In genomic region chr1:3451994-3452865, GRCh38 we compare ENCODE assay signal across 14 cellular contexts. TPM values are rescaled to one million over a fixed set of nuclear protein-coding genes. Genes with fewer than 3 reads are reported as not detected.
DNase-seq lines count a peak whose midpoint lies in the region; ATAC-seq, FAIRE-seq and TF ChIP-seq lines count a peak whose summit lies in the region.
"Had no signal": no experiment of that assay in that cellular context is flagged by ENCODE, and none has a peak within 500 bp of the region (broad histone marks: within the 10 kb centered on the region; RNA-seq: fewer than 3 reads in every experiment).

No MANE protein-coding gene starts in this region.

- DNase-seq in Right ventricle myocardium superior, result peak; percentile 30
- no peak for DNase-seq in left ventricle myocardium superior
- DNase-seq in H1 (ENCODE audit: low read depth in 1 of 2, low spot score in 2 of 2), result no peak
- no peak for DNase-seq in activated naive CD4-positive, alpha-beta T cell treated with Interleukin-2 at 50 U/mL for 16 hours
- DNase-seq in SHP77 (lab: John Stamatoyannopoulos, UW), result no peak
- DNase-seq: NCI-H524 treated with DMSO at 0.1 percent for 48 hours, SHP77 treated with DMSO at 0.1 percent for 48 hours had no signal

- H2AFZ ChIP-seq in H1 (ENCODE audit: low read length), result no peak overlapping the region
- no peak overlapping the region for H2AFZ ChIP-seq in neural cell (ENCODE audit: low read depth, low read length)

- 88% methylated on average over 17 of the region's 23 CpGs; no CpG with 5 or more reads in 1 of the 2 experiments for WGBS in H1 (ENCODE audit: extremely low coverage in 1 of 2, insufficient coverage in 1 of 2, insufficient read length in 1 of 2, insufficient replicate concordance in 2 of 2, low coverage in 1 of 2, low lambda C conversion rate in 2 of 2, missing lambda C conversion rate in 1 of 2), 2 experiments

- TF ChIP-seq CTCF in H1 (IDR thresholded peaks at IDR 0.05; ENCODE audit: control extremely low read depth in 1 of 3, insufficient read depth in 1 of 3, low read depth in 1 of 3, low read length in 3 of 3) (no peak), neural cell (IDR thresholded peaks at IDR 0.05; ENCODE audit: poor library complexity, severe bottlenecking) (no peak)

- H2AK5ac ChIP-seq in H1 (ENCODE audit: low read depth, low read length), result no peak overlapping the region

- H4K8ac ChIP-seq in H1 (ENCODE audit: extremely low read depth, insufficient read depth, low read length), result peak overlapping the region; percentile 8; the same call in 1 of the 2 replicates

- H3K9me2 ChIP-seq in neural cell (ENCODE audit: insufficient read depth, low read length), result no peaks in the 10 kb centered on the region

- no peak overlapping the region for H3K23ac ChIP-seq in H1 (ENCODE audit: insufficient read length)

- H2BK5ac ChIP-seq in H1 (ENCODE audit: low read depth, low read length), result no peak overlapping the region

- H3K4ac ChIP-seq in H1 (replicated peaks; ENCODE audit: insufficient read length, low read depth, low read length), result no peak overlapping the region

- CTCF ChIA-PET in H1 (lab: Charles Lee; ENCODE audit: partially characterized antibody), result interaction anchor here (0.6 to 3.7 kb wide), 68 partner anchors 9 to 1142 kb away, joined by 3 to 59 read pairs (median 4); partner anchors contain the start of genes MEGF6 and TPRG1L

- H3K4me3 ChIP-seq in H1 (ENCODE audit: extremely low read depth in 1 of 4, insufficient read depth in 2 of 4, low read depth in 3 of 4, low read length in 4 of 4) (no peak overlapping the region), neural cell (ENCODE audit: low read length) (no peak overlapping the region), subcutaneous abdominal adipose tissue (ENCODE audit: low read depth in 1 of 5, low read length in 5 of 5) (no peak overlapping the region)
- H3K4me3 ChIP-seq: Peyer's patch had no signal

- H2BK20ac ChIP-seq in H1 (ENCODE audit: low read length), result no peak overlapping the region

- H3K36me3 ChIP-seq in H1 (ENCODE audit: control insufficient read depth in 2 of 4, insufficient read depth in 4 of 4, low read length in 3 of 4) (no peaks in the 10 kb centered on the region), neural cell (ENCODE audit: insufficient read depth, low read length) (no peaks in the 10 kb centered on the region), subcutaneous abdominal adipose tissue (ENCODE audit: control insufficient read depth in 5 of 5, insufficient read depth in 5 of 5, low read length in 5 of 5) (no peaks in the 10 kb centered on the region)
- H3K36me3 ChIP-seq: BE2C, Peyer's patch had no signal

- POLR2A ChIA-PET in H1 (lab: Charles Lee; ENCODE audit: partially characterized antibody), result interaction anchor here (0.6 to 4.1 kb wide), 8 partner anchors 11 to 448 kb away, joined by 3 to 26 read pairs (median 4); partner anchors contain the start of gene C1orf174

- no peak overlapping the region for H3K27ac ChIP-seq in H1 (ENCODE audit: low read depth, low read length)
- no peak overlapping the region for H3K27ac ChIP-seq in neural cell (ENCODE audit: low read length)
- no peak overlapping the region for H3K27ac ChIP-seq in subcutaneous abdominal adipose tissue (ENCODE audit: low read depth, low read length)
- H3K27ac ChIP-seq: KMS-11, Peyer's patch had no signal

- H3K79me1 ChIP-seq in H1 (ENCODE audit: low read depth, low read length), result no peaks in the 10 kb centered on the region; the same call in 1 of the 2 replicates

- H3K23me2 ChIP-seq in H1 (ENCODE audit: low read depth, low read length), result peaks cover 3% of the 10 kb centered on the region; the same call in 1 of the 2 replicates

- TF ChIP-seq RAD21 in H1 (IDR thresholded peaks at IDR 0.05 in 1 of 2, conservative IDR thresholded peaks at IDR 0.05 in 1 of 2; ENCODE audit: low read depth in 2 of 2, low read length in 2 of 2), result no peak
- TF ChIP-seq RAD21 in neural cell (conservative IDR thresholded peaks at IDR 0.05), result no peak

- H2BK12ac ChIP-seq in H1 (ENCODE audit: low read depth, low read length), result peak overlapping the region; percentile 27; the same call in 1 of the 2 replicates

- H3K4me2 ChIP-seq in H1 (ENCODE audit: insufficient read depth in 1 of 2, low read depth in 2 of 2, low read length in 2 of 2), result no peak overlapping the region
- no peak overlapping the region for H3K4me2 ChIP-seq in neural cell (ENCODE audit: low read length)
- H3K4me2 ChIP-seq: KMS-11 had no signal

- no peak overlapping the region for H4K5ac ChIP-seq in H1 (ENCODE audit: insufficient read length, low read depth, low read length)

- H3K79me2 ChIP-seq in H1 (ENCODE audit: control insufficient read depth in 1 of 2, insufficient read depth in 2 of 2, low read length in 2 of 2) (peaks cover 0 to 13% of the 10 kb centered on the region in 2 experiments; a peak in 1 of 4 replicates), neural cell (replicated peaks; ENCODE audit: insufficient read depth, low read length) (no peaks in the 10 kb centered on the region)

- peaks cover 0 to 19% (median 14%) of the 10 kb centered on the region in 4 experiments; a peak in 6 of 7 replicates for H3K4me1 ChIP-seq in H1 (replicated peaks in 1 of 4; ENCODE audit: control insufficient read depth in 3 of 4, insufficient read depth in 4 of 4, low read length in 3 of 4)
- H3K4me1 ChIP-seq in subcutaneous abdominal adipose tissue (ENCODE audit: control insufficient read depth in 5 of 5, insufficient read depth in 5 of 5, low read length in 5 of 5), result peaks cover 0 to 33% (median 14%) of the 10 kb centered on the region in 5 donors
- H3K4me1 ChIP-seq: BE2C had no signal

- H2BK120ac ChIP-seq in H1 (replicated peaks; ENCODE audit: low read depth, low read length), result no peak overlapping the region

- H3K9me3 ChIP-seq in H1 (ENCODE audit: insufficient read depth in 2 of 2, low read depth in 1 of 2, low read length in 1 of 2) (no peaks in the 10 kb centered on the region), neural cell (ENCODE audit: low read length) (no peaks in the 10 kb centered on the region), subcutaneous abdominal adipose tissue (ENCODE audit: control insufficient read depth in 5 of 5, low read length in 5 of 5) (peaks cover 0 to 9% (median 4%) of the 10 kb centered on the region in 5 donors)
- H3K9me3 ChIP-seq: BE2C, Peyer's patch had no signal

- TF ChIP-seq EP300 in H1 (IDR thresholded peaks at IDR 0.05; ENCODE audit: borderline replicate concordance in 1 of 2, low read depth in 2 of 2, low read length in 2 of 2), result no peak
- TF ChIP-seq EP300 in neural cell (conservative IDR thresholded peaks at IDR 0.05; ENCODE audit: poor library complexity, severe bottlenecking), result no peak

- H3K56ac ChIP-seq in H1 (replicated peaks; ENCODE audit: insufficient read length, low read depth, low read length), result no peak overlapping the region

- peaks cover 0 to 3% (median 0%) of the 10 kb centered on the region in 4 experiments; a peak in 2 of 7 replicates for H3K27me3 ChIP-seq in H1 (replicated peaks in 1 of 4; ENCODE audit: control insufficient read depth in 3 of 4, extremely low read depth in 1 of 4, insufficient read depth in 3 of 4, low read length in 3 of 4)
- peaks cover 5% of the 10 kb centered on the region for H3K27me3 ChIP-seq in neural cell (ENCODE audit: insufficient read depth, low read depth, low read length)
- H3K27me3 ChIP-seq in subcutaneous abdominal adipose tissue (ENCODE audit: control insufficient read depth in 5 of 5, insufficient read depth in 4 of 5, low read length in 5 of 5), result peaks cover 14 to 25% (median 16%) of the 10 kb centered on the region in 5 donors
- H3K27me3 ChIP-seq: BE2C, Peyer's patch had no signal

- H3F3A ChIP-seq in neural cell (ENCODE audit: insufficient read depth, low read length, poor library complexity, severe bottlenecking), result no peaks in the 10 kb centered on the region

- FAIRE-seq in H1 (lab: Jason Lieb, UNC), result no peak

- no peak for TF ChIP-seq POLR2A in H1 (IDR thresholded peaks at IDR 0.05; ENCODE audit: control extremely low read depth in 1 of 2, low read depth in 2 of 2, low read length in 2 of 2)

- H4K20me1 ChIP-seq in H1 (replicated peaks in 1 of 2; ENCODE audit: control insufficient read depth in 1 of 2, insufficient read depth in 2 of 2, low read length in 2 of 2) (peaks cover 3 to 5% of the 10 kb centered on the region in 2 experiments), neural cell (ENCODE audit: insufficient read depth) (no peaks in the 10 kb centered on the region)

- intact Hi-C loops in Right ventricle myocardium superior (cut with DNase I), result loop anchor here (2.0 kb wide), 1 partner anchor 33 kb away; no protein-coding TSS in a partner anchor
- intact Hi-C loops in left ventricle myocardium superior (cut with micrococcal nuclease), result no loop called here

- no peak overlapping the region for H4K91ac ChIP-seq in H1 (replicated peaks; ENCODE audit: insufficient read length, low read length)

- H2BK15ac ChIP-seq in H1 (ENCODE audit: low read length), result no peak overlapping the region

- no peak overlapping the region for H3K14ac ChIP-seq in H1 (ENCODE audit: insufficient read length)

- H3K18ac ChIP-seq in H1 (ENCODE audit: extremely low read depth, low read length), result no peak overlapping the region

- ATAC-seq in Right ventricle myocardium superior (ENCODE audit: poor library complexity) (no peak), left ventricle myocardium superior (no peak), GM21529 (IDR thresholded peaks at IDR 0.05; ENCODE audit: unreplicated experiment) (no peak)

- H3K9ac ChIP-seq in H1 (replicated peaks in 1 of 4; ENCODE audit: extremely low read depth in 1 of 4, low read depth in 3 of 4, low read length in 3 of 4) (no peak overlapping the region), neural cell (ENCODE audit: low read length) (peak overlapping the region; percentile 16), subcutaneous abdominal adipose tissue (ENCODE audit: low read length in 5 of 5) (peak overlapping the region in 3 of 5 donors; percentile 11 to 68 (median 65))
- H3K9ac ChIP-seq: KMS-11 had no signal

TF ChIP-seq in H1, 55 proteins besides CTCF, POLR2A, EP300 and RAD21 (continues in another document):
- no peak for TF ChIP-seq SIN3A (conservative IDR thresholded peaks at IDR 0.05 in 1 of 2, IDR thresholded peaks at IDR 0.05 in 1 of 2; ENCODE audit: low read depth in 1 of 2, low read length in 2 of 2)

RNA-seq across cellular contexts. Expression of gene ARHGEF16, which starts 2.2 kb away (rescaled TPM):
- total RNA-seq in Right ventricle myocardium superior (0.89 TPM), left ventricle myocardium superior (1.7 TPM)
- 20.0 and 20.7 TPM in 2 replicates for total RNA-seq in H1 (2021; fragmentation: NEBNext Ultra II Directional; extraction: Animal tissue kit (Norgen Biotek cat#: 25700))
- polyA plus RNA-seq in H1 (2011; rRNA removed) (18.3 and 25.0 TPM in 2 replicates), neural cell (0.64 and 0.96 TPM in 2 replicates)
- polyA plus RNA-seq in H1 (2011; cell fraction: cytosol; rRNA removed), result 20.5 TPM
- polyA plus RNA-seq in H1 (2011; cell fraction: nucleus; rRNA removed), result 55.6 TPM
- polyA plus RNA-seq in H1 (2012, experiment 1 of 2), result 11.4 to 18.1 TPM (median 16.6 TPM) in 4 replicates
- 15.7 TPM for polyA plus RNA-seq in H1 (2012, experiment 2 of 2)
- polyA plus RNA-seq in H1 (2013, experiment 1 of 2), result 8.9 TPM
- polyA plus RNA-seq in H1 (2013, experiment 2 of 2), result 7.8 TPM
- 32.5 and 33.4 TPM in 2 replicates for polyA minus RNA-seq in H1 (2011; rRNA and poly(A)+ RNA removed)
- 10.1 TPM for polyA minus RNA-seq in H1 (2011; cell fraction: cytosol; rRNA and poly(A)+ RNA removed)
- polyA minus RNA-seq in H1 (2011; cell fraction: nucleus; rRNA and poly(A)+ RNA removed), result 24.2 TPM
- polyA minus RNA-seq in neural cell, result 0.23 and 0.24 TPM in 2 replicates
- total RNA-seq: CD8-positive, alpha-beta memory T cell had no signal

Comparison
In these comparisons a context has a peak if more than half of its experiments do, and no peak if none do; other contexts are left out.
1. H3K9ac ChIP-seq: peak in neural cell (single experiment) and subcutaneous abdominal adipose tissue (3 of 5); none in H1 (0 of 4).